In the genomic region with DNA sequence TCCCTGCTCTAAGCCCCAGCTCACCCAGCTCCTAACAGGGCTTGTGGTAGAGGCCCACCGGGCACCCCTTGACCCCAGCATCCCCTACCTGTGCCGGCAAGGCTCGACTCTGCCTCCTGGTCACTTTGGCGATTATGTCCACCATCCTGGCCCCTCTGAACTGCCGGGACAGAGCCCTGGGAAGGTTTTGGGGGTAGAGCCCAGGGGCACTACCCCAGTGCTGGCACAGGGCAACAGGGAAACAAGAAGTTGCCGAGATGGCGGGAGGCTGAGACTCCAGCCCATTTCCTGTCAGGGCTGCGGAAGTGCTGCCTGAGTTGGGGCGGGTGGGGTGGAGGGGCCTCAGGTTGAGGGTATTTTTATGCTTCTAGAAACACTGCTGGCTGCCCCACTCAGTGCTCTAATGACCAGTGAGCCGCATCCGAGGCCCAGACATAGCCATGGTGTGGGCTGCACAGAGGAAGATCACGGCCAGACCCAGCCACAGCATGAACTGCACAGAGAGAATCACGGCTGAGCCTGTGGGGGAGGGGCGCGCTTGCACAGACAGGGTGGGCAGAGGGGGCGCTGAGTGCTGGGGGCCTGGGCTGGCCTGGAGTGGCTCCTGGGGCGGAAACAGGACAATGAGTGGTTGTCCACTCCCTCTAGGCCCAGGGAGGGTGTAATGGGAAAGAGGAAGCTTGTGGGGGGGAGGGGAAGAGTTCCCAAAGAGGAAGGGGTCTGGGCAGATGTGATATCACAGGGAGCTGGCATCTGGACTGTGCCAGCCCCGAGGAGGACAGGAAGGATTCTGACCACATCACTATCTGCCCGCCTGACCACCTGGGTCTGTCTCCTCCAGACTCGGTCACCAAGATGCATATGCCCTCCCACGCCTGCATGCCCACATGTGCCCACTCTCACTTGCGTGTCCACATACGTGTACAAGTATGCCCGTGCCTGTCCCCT, we compare ENCODE assay signal across 8 cellular contexts. TPM values are rescaled to one million over a fixed set of nuclear protein-coding genes. Genes with fewer than 3 reads are reported as not detected.
A peak's percentile ranks its signal among the peaks of the same experiment; 100 is the strongest.
DNase-seq lines count a peak whose midpoint lies in the region; ATAC-seq and TF ChIP-seq lines count a peak whose summit lies in the region.

No MANE protein-coding gene starts in this region.

- H3K9me2 ChIP-seq in OCI-LY1 (ENCODE audit: low read depth, low read length) = no peaks in the 10 kb centered on the region

- peak overlapping the region; percentile 99 for H3K4me3 Mint-ChIP-seq in memory B cell

- peaks cover 56% of the 10 kb centered on the region for H3K4me1 ChIP-seq in OCI-LY1 (ENCODE audit: insufficient read depth, low read length, severe bottlenecking)
- peaks cover 59% of the 10 kb centered on the region for H3K4me1 ChIP-seq in suprapubic skin

- H3K4me2 ChIP-seq in OCI-LY1 (ENCODE audit: low read length) = peak overlapping the region; percentile 86

- H2AFZ ChIP-seq in OCI-LY1 (ENCODE audit: low read length) = no peak overlapping the region; the same call in 1 of the 2 replicates

- H3K9me3 ChIP-seq in OCI-LY1 (ENCODE audit: low read length) (no peaks in the 10 kb centered on the region), suprapubic skin (no peaks in the 10 kb centered on the region)

- no peaks in the 10 kb centered on the region for H3K79me2 ChIP-seq in OCI-LY1 (ENCODE audit: insufficient read depth, low read length)

- peak overlapping the region; percentile 85 for H3K9ac ChIP-seq in OCI-LY1 (ENCODE audit: low read length)

- H3K27ac ChIP-seq in OCI-LY1 (ENCODE audit: low read depth, low read length, poor library complexity, severe bottlenecking) = peak overlapping the region; percentile 71
- peak overlapping the region; percentile 56 for H3K27ac ChIP-seq in suprapubic skin

- no peak for TF ChIP-seq EP300 in suprapubic skin (IDR thresholded peaks at IDR 0.05)

- H3K36me3 Mint-ChIP-seq in memory B cell = peaks cover 4% of the 10 kb centered on the region

- WGBS in suprapubic skin = 76% methylated on average over 22 of the region's 24 CpGs

- TF ChIP-seq POLR2A in suprapubic skin (IDR thresholded peaks at IDR 0.05) = no peak

- ATAC-seq in memory B cell (ENCODE audit: low read depth) (peak; percentile 70), GM18520 (IDR thresholded peaks at IDR 0.05; ENCODE audit: unreplicated experiment) (no peak)

- peaks cover 4% of the 10 kb centered on the region; the same call in 1 of the 2 replicates for H3K36me3 ChIP-seq in OCI-LY1 (ENCODE audit: insufficient read depth, low read length)
- H3K36me3 ChIP-seq in suprapubic skin = peaks cover 5% of the 10 kb centered on the region

- DNase-seq in GM12864 (ENCODE audit: low read depth) = no peak
- peak in 3 of 4 experiments; percentile 30 to 54 (median 39) for DNase-seq in activated naive CD4-positive, alpha-beta T cell (lab: John Stamatoyannopoulos, UW)
- peak in 1 of 2 donors; percentile 42 for DNase-seq in memory B cell (ENCODE audit: low spot score in 2 of 2)
- no peak for DNase-seq in suprapubic skin (ENCODE audit: low spot score in 2 of 2)
- DNase-seq in occipital lobe (lab: John Stamatoyannopoulos, UW) = no peak
- no peak for DNase-seq in NCI-H2196 treated with DMSO at 0.1 percent for 48 hours (lab: John Stamatoyannopoulos, UW; ENCODE audit: unreplicated experiment)

- peak overlapping the region; percentile 72 for H3K27ac Mint-ChIP-seq in memory B cell

- H3K9me3 Mint-ChIP-seq in memory B cell = no peaks in the 10 kb centered on the region

- no peak for TF ChIP-seq CTCF in GM12864 (IDR thresholded peaks at IDR 0.05; ENCODE audit: low read depth, low read length, missing control alignments)
- no peak for TF ChIP-seq CTCF in OCI-LY1 (IDR thresholded peaks at IDR 0.05; ENCODE audit: low read length)
- TF ChIP-seq CTCF in suprapubic skin (IDR thresholded peaks at IDR 0.05) = no peak

- H3K4me1 Mint-ChIP-seq in memory B cell = peaks cover 53% of the 10 kb centered on the region

- no peaks in the 10 kb centered on the region for H4K20me1 ChIP-seq in OCI-LY1 (ENCODE audit: insufficient read depth, low read length)

- H3K27me3 ChIP-seq in OCI-LY1 (ENCODE audit: insufficient read depth, low read length) (no peaks in the 10 kb centered on the region), suprapubic skin (no peaks in the 10 kb centered on the region)

- H3F3A ChIP-seq in OCI-LY1 (ENCODE audit: insufficient read depth, low read length) = no peaks in the 10 kb centered on the region

- H3K27me3 Mint-ChIP-seq in memory B cell = no peaks in the 10 kb centered on the region

- H3K4me3 ChIP-seq in GM12864 (ENCODE audit: low read depth, low read length) (peak overlapping the region; percentile 76), OCI-LY1 (ENCODE audit: low read depth, low read length, poor library complexity, severe bottlenecking) (peak overlapping the region; percentile 76), suprapubic skin (peak overlapping the region; percentile 40)

RNA-seq across cellular contexts. Expression of a gene that starts 22.3 kb away (rescaled TPM):
- total RNA-seq in suprapubic skin = 10 to 100 TPM; 54.4 to 93.6 (median 71.3) TPM
- total RNA-seq in occipital lobe = 2.0 TPM

Comparison
In these comparisons a context has a peak if more than half of its experiments do, and no peak if none do; other contexts are left out.
1. DNase-seq: peak in activated naive CD4-positive, alpha-beta T cell (3 of 4); none in GM12864 (single experiment), suprapubic skin (0 of 2), occipital lobe (single experiment) and NCI-H2196 treated with DMSO at 0.1 percent for 48 hours (single experiment).
2. RNA of a gene that starts 22.3 kb away (total RNA-seq): 54.4 to 93.6 TPM in suprapubic skin; 2.0 TPM in occipital lobe (single experiment); every median in the first group is over 10 times any median in the second.
3. Peak in every context shown above with its lines, with median percentiles within 50 percentile points of each other: H3K4me3 ChIP-seq.